18 cellular contexts compared by ENCODE assay signal in genomic region chr6:150327117-150327774, GRCh38. TPM values are rescaled to one million over a fixed set of nuclear protein-coding genes. Genes with fewer than 3 reads are reported as not detected.
DNase-seq lines count a peak whose midpoint lies in the region; ATAC-seq, FAIRE-seq and TF ChIP-seq lines count a peak whose summit lies in the region.
"Had no signal": no experiment of that assay in that cellular context is flagged by ENCODE, and none has a peak within 500 bp of the region (broad histone marks: within the 10 kb centered on the region; RNA-seq: fewer than 3 reads in every experiment).

No MANE protein-coding gene starts in this region.

- WGBS in K562 (ENCODE audit: insufficient coverage, low coverage, missing lambda C conversion rate), result 31% methylated on average over 5 of the region's 5 CpGs
- WGBS in right cardiac atrium, result 65% methylated on average over 5 of the region's 5 CpGs
- WGBS in small intestine, 3 donors, result 69 to 76% (median 74%) methylated on average over 5 of the region's 5 CpGs

- CTCF ChIA-PET in K562 (lab: Yijun Ruan, JAX; ENCODE audit: low intra/inter-chr PET ratio), result no interaction called here

- POLR2A ChIA-PET in K562 (lab: Yijun Ruan, JAX), result interaction anchor here (0.9 to 1.4 kb wide), 4 partner anchors 9 to 1125 kb away, joined by 3 to 4 read pairs (median 3); partner anchors contain the start of gene RMND1

- no peak for TF ChIP-seq POLR2A in K562 (conservative IDR thresholded peaks at IDR 0.05)

- H3K9me1 ChIP-seq in K562 (ENCODE audit: control insufficient read depth, insufficient read depth, low read length), result no peaks in the 10 kb centered on the region

- no peaks in the 10 kb centered on the region for H4K20me1 ChIP-seq in K562 (replicated peaks; ENCODE audit: control insufficient read depth, insufficient read depth, low read length)

- H3K9ac ChIP-seq in K562 (ENCODE audit: insufficient read depth in 1 of 2, low read depth in 2 of 2, low read length in 2 of 2), result peak overlapping the region; percentile 17 to 76; a peak in 2 of 4 replicates

- TF ChIP-seq CTCF in K562 (IDR thresholded peaks at IDR 0.05 in 2 of 3, conservative IDR thresholded peaks at IDR 0.05 in 1 of 3; ENCODE audit: insufficient read depth in 2 of 3, low read depth in 1 of 3, low read length in 3 of 3), result no peak

- peak overlapping the region; percentile 40; the same call in 2 of the 3 replicates for H3K27ac ChIP-seq in K562 (ENCODE audit: extremely low read depth, low read depth, low read length)
- no peak overlapping the region for H3K27ac ChIP-seq in right cardiac atrium (ENCODE audit: low read length)
- H3K27ac ChIP-seq in small intestine (ENCODE audit: low read depth in 1 of 2, low read length in 1 of 2), result no peak overlapping the region

- no peak for TF ChIP-seq RAD21 in K562 (CRISPR knock-in tag; conservative IDR thresholded peaks at IDR 0.05 in 1 of 2, IDR thresholded peaks at IDR 0.05 in 1 of 2)

- no peaks in the 10 kb centered on the region for H3K79me2 ChIP-seq in K562 (ENCODE audit: control insufficient read depth, insufficient read depth, low read length)

- peak; percentile 77 for ATAC-seq in Right ventricle myocardium inferior
- ATAC-seq in K562, result peak; percentile 72
- peak; percentile 28 to 48 for ATAC-seq in right cardiac atrium
- ATAC-seq in HG02938 (IDR thresholded peaks at IDR 0.05; ENCODE audit: unreplicated experiment), result no peak
- no peak for ATAC-seq in stimulated activated naive CD8-positive, alpha-beta T cell treated with anti-CD3 and anti-CD28 coated beads, Interleukin-15, Interleukin-2, amounts not matched to agents 100 U/mL and 50 U/mL, for 24 hours

- H3K4me1 ChIP-seq in K562 (replicated peaks in 1 of 2; ENCODE audit: control insufficient read depth in 2 of 2, insufficient read depth in 2 of 2, low read length in 2 of 2) (peaks cover 10 to 30% of the 10 kb centered on the region in 2 experiments; a peak in 4 of 5 replicates), right cardiac atrium (ENCODE audit: control insufficient read depth, insufficient read depth, low read length) (no peaks in the 10 kb centered on the region), small intestine (ENCODE audit: control insufficient read depth in 2 of 2, insufficient read depth in 1 of 2, low read depth in 1 of 2, low read length in 1 of 2) (no peaks in the 10 kb centered on the region)
- H3K4me1 ChIP-seq: HAP-1 had no signal

- H2AFZ ChIP-seq in K562 (ENCODE audit: low read depth, low read length), result peak overlapping the region; percentile 84

- H3K36me3 ChIP-seq in K562 (ENCODE audit: control insufficient read depth, insufficient read depth, low read length), result no peaks in the 10 kb centered on the region
- H3K36me3 ChIP-seq in small intestine (ENCODE audit: control insufficient read depth in 2 of 2, insufficient read depth in 2 of 2, low read length in 2 of 2), result no peaks in the 10 kb centered on the region
- H3K36me3 ChIP-seq: HAP-1 had no signal

- H3K9me3 ChIP-seq in K562 (replicated peaks; ENCODE audit: control insufficient read depth, insufficient read depth, low read depth, low read length) (no peaks in the 10 kb centered on the region), right cardiac atrium (ENCODE audit: control insufficient read depth, low read length) (no peaks in the 10 kb centered on the region), small intestine (ENCODE audit: control insufficient read depth, low read depth) (no peaks in the 10 kb centered on the region)
- H3K9me3 ChIP-seq: HAP-1 had no signal

- H3K4me2 ChIP-seq in K562 (ENCODE audit: insufficient read depth, low read length), result peak overlapping the region; percentile 50

- TF ChIP-seq EP300 in K562 (IDR thresholded peaks at IDR 0.05; ENCODE audit: low read length), result no peak; the same call in 1 of the 2 replicates

- DNase-seq in Right ventricle myocardium inferior (ENCODE audit: missing footprints), result no peak
- DNase-seq in cardiac septum (ENCODE audit: low spot score), result no peak
- DNase-seq in K562 (ENCODE audit: extremely low read depth in 1 of 4, low spot score in 3 of 4), result peak in 2 of 4 experiments; percentile 36 to 55
- DNase-seq in right cardiac atrium, result no peak
- peak; percentile 16 for DNase-seq in small intestine
- DNase-seq in NOMO-1 (lab: John Stamatoyannopoulos, UW; ENCODE audit: unreplicated experiment in 2 of 2), result no peak
- DNase-seq in stimulated activated naive CD8-positive, alpha-beta T cell treated with anti-CD3 and anti-CD28 coated beads, Interleukin-15, Interleukin-2, amounts not matched to agents 100 U/mL and 50 U/mL, for 24 hours, result no peak
- DNase-seq: COR-L47, DMS153, EL, Kasumi-1, NCI-H1048, NCI-H446 treated with DMSO at 0.1 percent for 48 hours, NCI-H748 treated with DMSO at 0.1 percent for 48 hours had no signal

- H3K4me3 ChIP-seq in K562 (no peak overlapping the region), right cardiac atrium (ENCODE audit: low read length) (no peak overlapping the region), small intestine (ENCODE audit: low read depth in 1 of 2, low read length in 2 of 2) (no peak overlapping the region)
- H3K4me3 ChIP-seq: HAP-1 had no signal

- in situ Hi-C loops in K562 (cut with MboI), result no loop called here

- intact Hi-C loops in Right ventricle myocardium inferior (cut with DNase I) (loop anchor here (5.0 kb wide), 1 partner anchor 90 kb away; no protein-coding TSS in a partner anchor), cardiac septum (cut with DNase I) (loop anchor here (2.0 kb wide), 1 partner anchor 184 kb away; the partner anchor contains the start of gene PPP1R14C), K562 (cut with micrococcal nuclease) (no loop called here), right cardiac atrium (cut with DNase I) (no loop called here)

- FAIRE-seq in K562 (lab: Jason Lieb, UNC) (peak; percentile 70), small intestine (lab: Jason Lieb, UNC) (no peak)

- BruUV-seq in K562 (replicated peaks; lab: Mats Ljungman, UMichigan), result TSS peak; percentile 64

- H3K27me3 ChIP-seq in K562 (ENCODE audit: control insufficient read depth in 2 of 2, insufficient read depth in 2 of 2, low read length in 2 of 2), result no peaks in the 10 kb centered on the region
- no peaks in the 10 kb centered on the region for H3K27me3 ChIP-seq in right cardiac atrium (ENCODE audit: control insufficient read depth, insufficient read depth)
- no peaks in the 10 kb centered on the region for H3K27me3 ChIP-seq in small intestine (ENCODE audit: control insufficient read depth in 2 of 2, insufficient read depth in 2 of 2, low read length in 2 of 2)

TF ChIP-seq in K562, 482 proteins besides CTCF, POLR2A, EP300 and RAD21 (continues in another document):
- TF ChIP-seq U2AF2 (optimal IDR thresholded peaks at IDR 0.05; ENCODE audit: low read depth, low read length), result no peak
- no peak for TF ChIP-seq PHF21A (IDR thresholded peaks at IDR 0.05; ENCODE audit: borderline replicate concordance, low read depth)
- TF ChIP-seq ZFX (CRISPR knock-in tag; IDR thresholded peaks at IDR 0.05), result peak; percentile 51
- TF ChIP-seq MTA2 (IDR thresholded peaks at IDR 0.05; ENCODE audit: low read depth), result no peak
- TF ChIP-seq PTBP1 (IDR thresholded peaks at IDR 0.05; ENCODE audit: low read depth, low read length), result no peak
- TF ChIP-seq HMG20A (CRISPR knock-in tag; conservative IDR thresholded peaks at IDR 0.05), result no peak
- TF ChIP-seq NCOR1 (IDR thresholded peaks at IDR 0.05), result no peak
- no peak for TF ChIP-seq YY1 (IDR thresholded peaks at IDR 0.05; ENCODE audit: borderline replicate concordance in 1 of 3, control insufficient read depth in 1 of 3, extremely low read depth in 1 of 3, insufficient read depth in 3 of 3, insufficient read length in 1 of 3, insufficient replicate concordance in 2 of 3, low read depth in 1 of 3, low read length in 2 of 3)
- TF ChIP-seq EGR1 (conservative IDR thresholded peaks at IDR 0.05), result no peak
- TF ChIP-seq KDM1A (IDR thresholded peaks at IDR 0.05), result no peak
- no peak for TF ChIP-seq GABPB1 (CRISPR knock-in tag; IDR thresholded peaks at IDR 0.05)

RNA-seq across cellular contexts. Expression of gene IYD, which starts 41.6 kb away (rescaled TPM):
- total RNA-seq in Right ventricle myocardium inferior, result not detected
- not detected for total RNA-seq in cardiac septum
- not detected in 2 replicates for total RNA-seq in K562 (2011; cell fraction: chromatin; rRNA removed; ENCODE audit: low replicate concordance)
- not detected in 2 replicates for total RNA-seq in K562 (2011; cell fraction: nucleolus; rRNA removed)
- total RNA-seq in K562 (2011; cell fraction: nucleoplasm; rRNA removed), result not detected in 2 replicates
- not detected in 2 replicates for total RNA-seq in K562 (2014; rRNA removed)
- not detected in 2 replicates for total RNA-seq in K562 (2014; rRNA removed; fragmentation: Illumina TruSeq; extraction: Trizol)
- total RNA-seq in K562 (2015; rRNA removed; fragmentation: Illumina TruSeq; extraction: Trizol), result not detected in 2 replicates
- not detected in 2 replicates for total RNA-seq in K562 (2021)
- not detected in 2 replicates for polyA plus RNA-seq in K562 (2011; rRNA removed)
- not detected in 2 replicates for polyA plus RNA-seq in K562 (2011; cell fraction: cytosol; rRNA removed)
- polyA plus RNA-seq in K562 (2011; cell fraction: nucleus; rRNA removed), result not detected in 2 replicates
- polyA plus RNA-seq in K562 (2012), result 0.01 TPM in 1 of 2 replicates, not detected in the other
- polyA plus RNA-seq in K562 (2014; fragmentation: Illumina TruSeq; extraction: Trizol), result not detected in 2 replicates
- not detected for polyA plus RNA-seq in K562 (2014; fragmentation: Nextera tagmentation; extraction: Ambion mirVana)
- polyA plus RNA-seq in K562 (2014; rRNA removed), result 0.09 TPM in 1 of 2 replicates, not detected in the other
- polyA minus RNA-seq in K562 (2011; rRNA and poly(A)+ RNA removed), result 0.04 TPM in 1 of 2 replicates, not detected in the other
- not detected in 2 replicates for polyA minus RNA-seq in K562 (2011; cell fraction: cytosol; rRNA and poly(A)+ RNA removed)
- not detected in 2 replicates for polyA minus RNA-seq in K562 (2011; cell fraction: nucleus; rRNA and poly(A)+ RNA removed)
- not detected for total RNA-seq in right cardiac atrium
- polyA plus RNA-seq in right cardiac atrium, result not detected
- polyA plus RNA-seq in small intestine, result 10 to 100 TPM in 1 of 3 donors, 1 to 10 TPM in 2; 5.3 to 10.5 (median 5.9) TPM
- total RNA-seq: A172 had no signal
- polyA plus RNA-seq: CD14-positive monocyte had no signal

Comparison
In these comparisons a context has a peak if more than half of its experiments do, and no peak if none do; other contexts are left out.
1. intact Hi-C loops: an anchor here in Right ventricle myocardium inferior (5.0 kb wide) and cardiac septum (2.0 kb wide); none called in K562 and right cardiac atrium.
2. ATAC-seq: peak in Right ventricle myocardium inferior (single experiment), K562 (single experiment) and right cardiac atrium (2 of 2); none in HG02938 (single experiment) and stimulated activated naive CD8-positive, alpha-beta T cell treated with anti-CD3 and anti-CD28 coated beads, Interleukin-15, Interleukin-2, amounts not matched to agents 100 U/mL and 50 U/mL, for 24 hours (single experiment).